ENCODE assay signal across 8 cellular contexts in the genomic region with DNA sequence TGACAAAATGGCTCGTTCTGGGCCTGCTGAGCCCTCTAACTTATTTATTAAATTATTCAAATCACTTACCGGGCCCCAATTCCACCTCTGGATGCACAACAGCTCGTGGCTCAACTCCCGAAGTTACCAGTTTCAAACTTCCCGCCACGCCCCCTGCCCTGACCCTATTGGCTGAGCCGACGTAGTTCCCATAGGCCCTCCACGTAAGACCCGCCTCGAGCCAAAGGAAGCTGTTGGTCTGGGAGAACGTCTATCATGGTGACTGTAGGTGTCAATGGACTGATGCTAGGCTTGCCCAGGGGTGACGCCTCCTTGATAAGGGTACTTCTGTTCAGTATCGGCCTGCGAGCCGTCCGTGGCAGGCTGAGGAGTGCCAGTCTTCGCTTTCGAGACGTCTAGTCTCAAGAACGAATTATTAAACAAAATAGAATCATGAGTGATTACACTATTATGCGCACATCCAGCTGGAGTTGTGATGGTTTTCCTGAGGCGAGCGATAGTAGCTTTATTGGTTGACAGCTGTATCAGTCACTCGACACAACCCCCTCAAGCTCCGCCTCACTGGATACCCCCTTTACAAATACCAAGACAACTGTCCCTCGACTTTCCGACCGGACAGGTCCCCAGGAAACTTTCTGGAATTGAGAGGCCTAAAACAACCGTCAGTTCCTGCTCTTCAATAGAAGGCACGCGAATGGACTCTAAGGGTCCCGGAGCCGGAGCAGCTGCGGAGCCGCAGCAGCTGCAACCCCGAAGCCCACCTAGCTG. TPM values are rescaled to one million over a fixed set of nuclear protein-coding genes. Genes with fewer than 3 reads are reported as not detected.
DNase-seq lines count a peak whose midpoint lies in the region; ATAC-seq, FAIRE-seq and TF ChIP-seq lines count a peak whose summit lies in the region.

A gene (minus strand): TSS at position 134 of the 768 bp plus-strand sequence. CDS start 334 bp downstream, outside the sequence.

- intact Hi-C loops in OCI-LY7 (cut with micrococcal nuclease; ENCODE audit: unreplicated experiment) (loop anchor here (1.0 to 5.0 kb wide), 2 partner anchors 40 to 121 kb away; a partner anchor contains a TSS), endothelial cell of umbilical vein (cut with micrococcal nuclease) (loop anchor here (1.0 to 2.0 kb wide), 2 partner anchors 17 to 98 kb away; a partner anchor contains a TSS)

- dilution Hi-C loops in endothelial cell of umbilical vein (cut with MboI; ENCODE audit: extremely low pct_ligation_motif_present, low sequenced_read_pairs): no loop called here

- H3K9me3 ChIP-seq in OCI-LY7 (ENCODE audit: low read length) (no peaks in the 10 kb centered on the region), endothelial cell of umbilical vein (replicated peaks; ENCODE audit: control insufficient read depth, insufficient read depth, low read length) (no peaks in the 10 kb centered on the region)

- no peaks in the 10 kb centered on the region for H3K27me3 ChIP-seq in endothelial cell of umbilical vein (ENCODE audit: control insufficient read depth in 2 of 2, insufficient read depth in 2 of 2, low read length in 2 of 2)

- H3K79me2 ChIP-seq in OCI-LY7 (ENCODE audit: insufficient read depth, low read depth, low read length) (peaks cover 47% of the 10 kb centered on the region), endothelial cell of umbilical vein (ENCODE audit: control insufficient read depth, insufficient read depth, low read length) (peaks cover 42% of the 10 kb centered on the region)

- H3K4me1 ChIP-seq in OCI-LY7 (ENCODE audit: insufficient read depth, low read length, poor library complexity, severe bottlenecking) (peaks cover 35% of the 10 kb centered on the region), endothelial cell of umbilical vein (ENCODE audit: control insufficient read depth, extremely low read depth, insufficient read depth, low read length) (peaks cover 24% of the 10 kb centered on the region)

- H3K4me2 ChIP-seq in OCI-LY7 (ENCODE audit: low read length) (peak within 1 kb of the TSS; percentile 73), endothelial cell of umbilical vein (ENCODE audit: insufficient read depth, low read length) (peak within 1 kb of the TSS; percentile 85)

- H3K9me1 ChIP-seq in endothelial cell of umbilical vein (replicated peaks; ENCODE audit: control insufficient read depth, extremely low read depth, insufficient read depth, low read length): no peaks in the 10 kb centered on the region

- POLR2A ChIA-PET in OCI-LY7 (lab: Charles Lee): interaction anchor here (0.5 to 6.0 kb wide), 33 partner anchors 8 to 1379 kb away, joined by 3 to 101 read pairs (median 4); a partner anchor contains a TSS
- POLR2A ChIA-PET in endothelial cell of umbilical vein (lab: Charles Lee): interaction anchor here (1.1 to 3.2 kb wide), 8 partner anchors 8 to 127 kb away, joined by 3 to 48 read pairs (median 6); a partner anchor contains a TSS

- H2AFZ ChIP-seq in OCI-LY7 (ENCODE audit: low read length) (peak within 1 kb of the TSS; percentile 38; the same call in 1 of the 2 replicates), endothelial cell of umbilical vein (ENCODE audit: low read depth, low read length) (peak within 1 kb of the TSS; percentile 56)

- H4K20me1 ChIP-seq in OCI-LY7 (ENCODE audit: insufficient read depth, low read length) (peaks cover 6% of the 10 kb centered on the region), endothelial cell of umbilical vein (replicated peaks; ENCODE audit: control insufficient read depth, extremely low read depth, insufficient read depth, low read length) (no peaks in the 10 kb centered on the region)

- H3K36me3 ChIP-seq in OCI-LY7 (ENCODE audit: insufficient read depth, low read length) (peaks cover 67% of the 10 kb centered on the region), endothelial cell of umbilical vein (ENCODE audit: control insufficient read depth in 2 of 2, extremely low read depth in 1 of 2, insufficient read depth in 2 of 2, low read length in 2 of 2) (peaks cover 12 to 20% of the 10 kb centered on the region in 2 experiments)

- H3K9me2 ChIP-seq in OCI-LY7 (ENCODE audit: insufficient read depth, low read length): no peaks in the 10 kb centered on the region

- CTCF ChIA-PET in OCI-LY7 (lab: Charles Lee; ENCODE audit: unreplicated experiment): interaction anchor here (0.5 to 2.9 kb wide), 9 partner anchors 9 to 1231 kb away, joined by 3 to 14 read pairs (median 5); a partner anchor contains a TSS
- CTCF ChIA-PET in endothelial cell of umbilical vein (lab: Charles Lee): interaction anchor here (0.7 to 4.6 kb wide), 14 partner anchors 10 to 231 kb away, joined by 3 to 30 read pairs (median 4); a partner anchor contains a TSS

- TF ChIP-seq CTCF in D721Med (IDR thresholded peaks at IDR 0.05; ENCODE audit: insufficient read depth, missing control alignments) (no peak), OCI-LY7 (conservative IDR thresholded peaks at IDR 0.05; ENCODE audit: low read length) (no peak), endothelial cell of umbilical vein (IDR thresholded peaks at IDR 0.05; ENCODE audit: extremely low read depth in 1 of 2, insufficient read depth in 1 of 2, low read depth in 1 of 2, low read length in 2 of 2) (no peak)

- H3K4me3 ChIP-seq in OCI-LY7 (ENCODE audit: low read depth, low read length, poor library complexity, severe bottlenecking) (peak within 1 kb of the TSS; percentile 93), endothelial cell of umbilical vein (replicated peaks in 1 of 3; ENCODE audit: insufficient read depth in 1 of 3, low read depth in 1 of 3, low read length in 3 of 3) (peak within 1 kb of the TSS; percentile 47 to 93 (median 70))

- peak within 1 kb of the TSS; percentile 37 for H3K9ac ChIP-seq in endothelial cell of umbilical vein (replicated peaks; ENCODE audit: extremely low read depth, insufficient read depth, low read length)

- peak within 1 kb of the TSS; percentile 86 for H3K27ac ChIP-seq in OCI-LY7 (ENCODE audit: low read depth, low read length, poor library complexity, severe bottlenecking)
- peak within 1 kb of the TSS; percentile 33 for H3K27ac ChIP-seq in endothelial cell of umbilical vein (ENCODE audit: insufficient read depth, low read depth, low read length)

- peak; percentile 57 for ATAC-seq in GM21526 (IDR thresholded peaks at IDR 0.05; ENCODE audit: low FRiP score, unreplicated experiment)

- peak; percentile 94 for DNase-seq in D721Med (ENCODE audit: insufficient read length, low spot score)
- peak; percentile 100 for DNase-seq in HuH-7.5 (ENCODE audit: low spot score)
- DNase-seq in OCI-LY7 (ENCODE audit: low spot score): peak; percentile 99
- peak; percentile 86 for DNase-seq in activated T-cell treated with anti-CD3 and anti-CD28 coated beads for 1 hour (ENCODE audit: low read depth)
- DNase-seq in endothelial cell of umbilical vein (ENCODE audit: low read depth, low spot score): peak; percentile 97
- DNase-seq in midbrain (lab: John Stamatoyannopoulos, UW): peak; percentile 95
- peak; percentile 75 to 82 for DNase-seq in stimulated activated CD8-positive, alpha-beta memory T cell treated with anti-CD3 and anti-CD28 coated beads, Interleukin-2, amount 100 ng/mL, for 1 hour (ENCODE audit: low read depth in 2 of 2)

- FAIRE-seq in D721Med (lab: Jason Lieb, UNC): no peak
- peak; percentile 100 for FAIRE-seq in endothelial cell of umbilical vein (lab: Jason Lieb, UNC)

- peak; percentile 82 for TF ChIP-seq POLR2A in endothelial cell of umbilical vein (IDR thresholded peaks at IDR 0.05; ENCODE audit: low read depth, low read length)

- no TSS peak for BruUV-seq in OCI-LY7 (replicated peaks; lab: Mats Ljungman, UMichigan)
- BruUV-seq in endothelial cell of umbilical vein (replicated peaks; lab: Mats Ljungman, UMichigan): no TSS peak

TF ChIP-seq in endothelial cell of umbilical vein, 7 proteins besides CTCF, POLR2A, EP300 and RAD21:
- TF ChIP-seq, protein P1, sequence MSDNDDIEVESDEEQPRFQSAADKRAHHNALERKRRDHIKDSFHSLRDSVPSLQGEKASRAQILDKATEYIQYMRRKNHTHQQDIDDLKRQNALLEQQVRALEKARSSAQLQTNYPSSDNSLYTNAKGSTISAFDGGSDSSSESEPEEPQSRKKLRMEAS (IDR thresholded peaks at IDR 0.05; ENCODE audit: insufficient read depth, insufficient read length): peak; percentile 37
- TF ChIP-seq POLR2AphosphoS5 (IDR thresholded peaks at IDR 0.05; ENCODE audit: insufficient read depth, low read depth, low read length) (peak; percentile 70), MYC (IDR thresholded peaks at IDR 0.05; ENCODE audit: low read depth, low read length) (no peak), GATA2 (IDR thresholded peaks at IDR 0.05; ENCODE audit: insufficient read depth, insufficient read length, low read depth, low read length) (no peak), FOS (IDR thresholded peaks at IDR 0.05; ENCODE audit: borderline replicate concordance, insufficient read depth, low read length) (no peak), JUN (IDR thresholded peaks at IDR 0.05; ENCODE audit: borderline replicate concordance, insufficient read depth, insufficient read length, low read depth) (no peak), EZH2 (IDR thresholded peaks at IDR 0.05; ENCODE audit: borderline replicate concordance, low read depth, low read length, severe bottlenecking) (no peak)

RNA-seq across cellular contexts. Expression of the gene that starts here (rescaled TPM):
- total RNA-seq in OCI-LY7 (2014; rRNA removed; shearing (Covaris generic)): 160 and 222 TPM in 2 replicates
- 151 and 161 TPM in 2 replicates for total RNA-seq in OCI-LY7 (2022)
- total RNA-seq in endothelial cell of umbilical vein: 44.3 and 44.8 TPM in 2 replicates
- 53.5 and 67.2 TPM in 2 replicates for polyA plus RNA-seq in endothelial cell of umbilical vein
- 53.7 and 54.4 TPM in 2 replicates for polyA plus RNA-seq in endothelial cell of umbilical vein (2011; cell fraction: cytosol; rRNA removed)
- polyA plus RNA-seq in endothelial cell of umbilical vein (2011; cell fraction: nucleus; rRNA removed): 67.2 and 95.9 TPM in 2 replicates
- 18.0 and 42.1 TPM in 2 replicates for polyA plus RNA-seq in endothelial cell of umbilical vein (2012)
- polyA minus RNA-seq in endothelial cell of umbilical vein: 23.0 and 24.7 TPM in 2 replicates
- polyA minus RNA-seq in endothelial cell of umbilical vein (2011; cell fraction: cytosol; rRNA and poly(A)+ RNA removed): 68.0 TPM
- 22.1 and 29.1 TPM in 2 replicates for polyA minus RNA-seq in endothelial cell of umbilical vein (2011; cell fraction: nucleus; rRNA and poly(A)+ RNA removed)

Comparison
In these comparisons a context has a peak if more than half of its experiments do, and no peak if none do; other contexts are left out.
1. Peak in every context shown above with its lines: DNase-seq, ATAC-seq, H3K4me3 ChIP-seq and H3K27ac ChIP-seq.